Comparison of ENCODE assay signal across 15 cellular contexts in genomic region chr15:98529205-98530145, GRCh38.
DNase-seq lines count a peak whose midpoint lies in the region; ATAC-seq, FAIRE-seq and TF ChIP-seq lines count a peak whose summit lies in the region.
"Had no signal": no experiment of that assay in that cellular context is flagged by ENCODE, and none has a peak within 500 bp of the region (broad histone marks: within the 10 kb centered on the region; RNA-seq: fewer than 3 reads in every experiment).

No MANE protein-coding gene starts in this region.

- H3K9me3 ChIP-seq in endothelial cell of umbilical vein (replicated peaks; ENCODE audit: control insufficient read depth, insufficient read depth, low read length) = no peaks in the 10 kb centered on the region
- no peaks in the 10 kb centered on the region for H3K9me3 ChIP-seq in pancreas
- H3K9me3 ChIP-seq in ascending aorta = no peaks in the 10 kb centered on the region
- H3K9me3 ChIP-seq in upper lobe of right lung = no peaks in the 10 kb centered on the region
- H3K9me3 ChIP-seq: Caco-2 had no signal

- H3K27me3 ChIP-seq in endothelial cell of umbilical vein (ENCODE audit: control insufficient read depth in 2 of 2, insufficient read depth in 2 of 2, low read length in 2 of 2) = peaks cover 11 to 20% of the 10 kb centered on the region in 2 experiments
- H3K27me3 ChIP-seq in pancreas = no peaks in the 10 kb centered on the region
- no peaks in the 10 kb centered on the region for H3K27me3 ChIP-seq in ascending aorta
- peaks cover 4% of the 10 kb centered on the region for H3K27me3 ChIP-seq in upper lobe of right lung

- no peak overlapping the region for H3K4me2 ChIP-seq in endothelial cell of umbilical vein (ENCODE audit: insufficient read depth, low read length)

- no peaks in the 10 kb centered on the region for H3K36me3 ChIP-seq in endothelial cell of umbilical vein (ENCODE audit: control insufficient read depth in 2 of 2, extremely low read depth in 1 of 2, insufficient read depth in 2 of 2, low read length in 2 of 2)
- H3K36me3 ChIP-seq in pancreas = no peaks in the 10 kb centered on the region
- H3K36me3 ChIP-seq in ascending aorta = no peaks in the 10 kb centered on the region
- H3K36me3 ChIP-seq in upper lobe of right lung = no peaks in the 10 kb centered on the region

- H3K4me3 ChIP-seq in endothelial cell of umbilical vein (replicated peaks in 1 of 3; ENCODE audit: insufficient read depth in 1 of 3, low read depth in 1 of 3, low read length in 3 of 3) (no peak overlapping the region), pancreas (peak overlapping the region in 2 of 4 donors; percentile 2 to 23), ascending aorta (no peak overlapping the region), upper lobe of right lung (no peak overlapping the region)

- ATAC-seq in pancreas (peak; percentile 70 to 88 (median 84)), upper lobe of right lung (no peak)
- ATAC-seq: CD8-positive, alpha-beta T cell had no signal

- H3K79me2 ChIP-seq in endothelial cell of umbilical vein (ENCODE audit: control insufficient read depth, insufficient read depth, low read length) = no peaks in the 10 kb centered on the region

- H3K4me1 ChIP-seq in endothelial cell of umbilical vein (ENCODE audit: control insufficient read depth, extremely low read depth, insufficient read depth, low read length) (no peaks in the 10 kb centered on the region), pancreas (peaks cover 0 to 8% (median 0%) of the 10 kb centered on the region in 3 donors), ascending aorta (peaks cover 10 to 14% of the 10 kb centered on the region in 2 donors), upper lobe of right lung (no peaks in the 10 kb centered on the region)
- H3K4me1 ChIP-seq: Caco-2 had no signal

- no peaks in the 10 kb centered on the region for H4K20me1 ChIP-seq in endothelial cell of umbilical vein (replicated peaks; ENCODE audit: control insufficient read depth, extremely low read depth, insufficient read depth, low read length)

- no peak for TF ChIP-seq POLR2A in endothelial cell of umbilical vein (IDR thresholded peaks at IDR 0.05; ENCODE audit: low read depth, low read length)

- H3K27ac ChIP-seq in endothelial cell of umbilical vein (ENCODE audit: insufficient read depth, low read depth, low read length) (no peak overlapping the region), pancreas (peak overlapping the region in 1 of 4 donors; percentile 33), ascending aorta (no peak overlapping the region), upper lobe of right lung (no peak overlapping the region)

- TF ChIP-seq CTCF in endothelial cell of umbilical vein (IDR thresholded peaks at IDR 0.05; ENCODE audit: extremely low read depth in 1 of 2, insufficient read depth in 1 of 2, low read depth in 1 of 2, low read length in 2 of 2) (no peak), pancreas (IDR thresholded peaks at IDR 0.05) (no peak), ascending aorta (IDR thresholded peaks at IDR 0.05) (no peak), upper lobe of right lung (IDR thresholded peaks at IDR 0.05) (no peak)

- WGBS in pancreas, 2 donors = 16 to 17% methylated on average over 19 of the region's 19 CpGs

- dilution Hi-C loops in endothelial cell of umbilical vein (cut with MboI; ENCODE audit: extremely low pct_ligation_motif_present, low sequenced_read_pairs) = no loop called here

- peak; percentile 15 for DNase-seq in Daoy (ENCODE audit: low read depth)
- no peak for DNase-seq in endothelial cell of umbilical vein (ENCODE audit: low read depth, low spot score)
- DNase-seq in pancreas = peak in 1 of 6 donors; percentile 26
- DNase-seq in ascending aorta (ENCODE audit: low spot score in 2 of 2) = no peak
- DNase-seq in COLO668 (lab: John Stamatoyannopoulos, UW; ENCODE audit: unreplicated experiment) = no peak
- no peak for DNase-seq in upper lobe of right lung
- DNase-seq: Caco-2; CD8-positive, alpha-beta T cell; DMS79; GDM1; GOT3; H9 had no signal

- no peaks in the 10 kb centered on the region for H3K9me1 ChIP-seq in endothelial cell of umbilical vein (replicated peaks; ENCODE audit: control insufficient read depth, extremely low read depth, insufficient read depth, low read length)

- no peak overlapping the region for H3K9ac ChIP-seq in endothelial cell of umbilical vein (replicated peaks; ENCODE audit: extremely low read depth, insufficient read depth, low read length)

- CTCF ChIA-PET in endothelial cell of umbilical vein (lab: Charles Lee) = interaction anchor here (2.5 to 2.7 kb wide), 2 partner anchors 10 kb away, joined by 8 to 13 read pairs; no protein-coding TSS in a partner anchor

- no TSS peak for BruUV-seq in endothelial cell of umbilical vein (replicated peaks; lab: Mats Ljungman, UMichigan)

- POLR2A ChIA-PET in endothelial cell of umbilical vein (lab: Charles Lee) = no interaction called here

- H2AFZ ChIP-seq in endothelial cell of umbilical vein (ENCODE audit: low read depth, low read length) = no peak overlapping the region

- FAIRE-seq in endothelial cell of umbilical vein (lab: Jason Lieb, UNC) = no peak
- no peak for FAIRE-seq in pancreas (lab: Jason Lieb, UNC)
- FAIRE-seq: GM12892, HTR-8/SVneo had no signal

- intact Hi-C loops in endothelial cell of umbilical vein (cut with micrococcal nuclease) (no loop called here), pancreas (cut with DNase I) (loop anchor here in 2 of 3 donors (10.0 kb wide), 2 partner anchors 125 to 335 kb away; no protein-coding TSS in a partner anchor), ascending aorta (cut with DNase I) (loop anchor here (10.0 kb wide), 1 partner anchor 245 kb away; no protein-coding TSS in a partner anchor), upper lobe of right lung (cut with DNase I) (loop anchor here (10.0 kb wide), 1 partner anchor 555 kb away; no protein-coding TSS in a partner anchor)

TF ChIP-seq in PFSK-1, 5 proteins besides CTCF, POLR2A, EP300 and RAD21:
- TF ChIP-seq REST (IDR thresholded peaks at IDR 0.05; ENCODE audit: insufficient read depth in 1 of 2, low read depth in 2 of 2, low read length in 2 of 2) (peak in 1 of 2 experiments; percentile 54; a peak in 1 of 4 replicates), TAF1 (IDR thresholded peaks at IDR 0.05; ENCODE audit: borderline replicate concordance, insufficient read depth, low read length) (peak; percentile 25; the same call in 1 of the 2 replicates), SIN3A (IDR thresholded peaks at IDR 0.05; ENCODE audit: borderline replicate concordance, insufficient read depth, low read length) (no peak)

TF ChIP-seq in endothelial cell of umbilical vein, 7 proteins besides CTCF, POLR2A, EP300 and RAD21:
- no peak for TF ChIP-seq POLR2AphosphoS5 (IDR thresholded peaks at IDR 0.05; ENCODE audit: insufficient read depth, low read depth, low read length)
- no peak for TF ChIP-seq MYC (IDR thresholded peaks at IDR 0.05; ENCODE audit: low read depth, low read length)
- TF ChIP-seq GATA2 (IDR thresholded peaks at IDR 0.05; ENCODE audit: insufficient read depth, insufficient read length, low read depth, low read length) = no peak
- TF ChIP-seq JUN (IDR thresholded peaks at IDR 0.05; ENCODE audit: borderline replicate concordance, insufficient read depth, insufficient read length, low read depth) = no peak
- TF ChIP-seq MAX (IDR thresholded peaks at IDR 0.05; ENCODE audit: insufficient read depth, insufficient read length) = no peak
- peak; percentile 25 for TF ChIP-seq EZH2 (IDR thresholded peaks at IDR 0.05; ENCODE audit: borderline replicate concordance, low read depth, low read length, severe bottlenecking)
